Comparison of ENCODE assay signal across 18 cellular contexts in the genomic region with DNA sequence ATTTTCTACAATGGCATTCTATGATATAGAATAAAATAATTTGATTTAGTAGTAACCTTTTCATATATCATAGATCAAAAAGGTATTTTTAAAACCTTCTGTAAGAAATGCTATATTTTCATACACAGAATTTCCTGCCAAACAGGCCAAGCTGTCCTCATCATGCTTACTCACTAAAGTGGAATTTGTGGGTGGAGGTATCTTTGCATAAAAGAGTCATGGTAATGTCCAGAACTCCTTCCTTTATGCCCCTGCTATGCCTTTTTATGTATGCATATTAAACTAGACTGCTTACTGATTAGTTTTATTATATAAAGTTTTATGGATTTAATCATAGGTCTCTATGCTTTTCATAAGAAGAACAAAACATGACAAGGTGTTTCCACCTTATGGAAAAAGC. TPM values are rescaled to one million over a fixed set of nuclear protein-coding genes. Genes with fewer than 3 reads are reported as not detected.
A peak's percentile ranks its signal among the peaks of the same experiment; 100 is the strongest.
DNase-seq lines count a peak whose midpoint lies in the region; ATAC-seq, FAIRE-seq and TF ChIP-seq lines count a peak whose summit lies in the region.
"Had no signal": no experiment of that assay in that cellular context is flagged by ENCODE, and none has a peak within 500 bp of the region (broad histone marks: within the 10 kb centered on the region; RNA-seq: fewer than 3 reads in every experiment).

No MANE protein-coding gene starts in this region.

- H3K4me1 ChIP-seq in astrocyte (ENCODE audit: insufficient read depth, low read length) (peaks cover 10% of the 10 kb centered on the region), foreskin keratinocyte (peaks cover 14% of the 10 kb centered on the region), vagina (no peaks in the 10 kb centered on the region)
- H3K4me1 ChIP-seq: psoas muscle had no signal

- H3K27me3 Mint-ChIP-seq in astrocyte (ENCODE audit: low read depth, unreplicated experiment), result no peaks in the 10 kb centered on the region
- no peaks in the 10 kb centered on the region for H3K27me3 Mint-ChIP-seq in natural killer cell treated with Interleukin-12 subunit alpha and Interleukin-12 subunit beta and Interleukin-15 and Interleukin-18, amount 100 ng/mL, for 72 hours

- H3K36me3 Mint-ChIP-seq in astrocyte (ENCODE audit: low read depth, unreplicated experiment), result no peaks in the 10 kb centered on the region
- H3K36me3 Mint-ChIP-seq in natural killer cell treated with Interleukin-12 subunit alpha and Interleukin-12 subunit beta and Interleukin-15 and Interleukin-18, amount 100 ng/mL, for 72 hours, result no peaks in the 10 kb centered on the region

- H3K27me3 ChIP-seq in astrocyte (ENCODE audit: insufficient read depth, low read length) (no peaks in the 10 kb centered on the region), foreskin keratinocyte (no peaks in the 10 kb centered on the region), vagina (no peaks in the 10 kb centered on the region)

- no peaks in the 10 kb centered on the region for H4K20me1 ChIP-seq in astrocyte (ENCODE audit: insufficient read depth, low read length)

- peaks cover 23% of the 10 kb centered on the region for H3K4me1 Mint-ChIP-seq in astrocyte (ENCODE audit: low read depth, unreplicated experiment)
- H3K4me1 Mint-ChIP-seq in natural killer cell treated with Interleukin-12 subunit alpha and Interleukin-12 subunit beta and Interleukin-15 and Interleukin-18, amount 100 ng/mL, for 72 hours (ENCODE audit: low read depth in 2 of 2), result no peaks in the 10 kb centered on the region

- no peak overlapping the region for H3K9ac ChIP-seq in astrocyte (ENCODE audit: low read length)

- no peak overlapping the region for H3K4me3 Mint-ChIP-seq in astrocyte (ENCODE audit: unreplicated experiment)
- H3K4me3 Mint-ChIP-seq in natural killer cell treated with Interleukin-12 subunit alpha and Interleukin-12 subunit beta and Interleukin-15 and Interleukin-18, amount 100 ng/mL, for 72 hours, result no peak overlapping the region

- H3K79me2 ChIP-seq in astrocyte (ENCODE audit: insufficient read depth, low read length), result no peaks in the 10 kb centered on the region

- FAIRE-seq in astrocyte (lab: Jason Lieb, UNC), result peak; percentile 9
- FAIRE-seq: GM12891 had no signal

- H3K4me3 ChIP-seq in astrocyte (ENCODE audit: insufficient read depth, low read depth, low read length) (no peak overlapping the region), vagina (no peak overlapping the region)
- H3K4me3 ChIP-seq: psoas muscle, thoracic aorta had no signal

- intact Hi-C loops in vagina (cut with DNase I), result no loop called here

- H3K36me3 ChIP-seq in astrocyte (ENCODE audit: insufficient read depth, low read length) (no peaks in the 10 kb centered on the region), vagina (no peaks in the 10 kb centered on the region)
- H3K36me3 ChIP-seq: thoracic aorta had no signal

- H3K27ac ChIP-seq in astrocyte (ENCODE audit: low read depth, low read length) (peak overlapping the region; percentile 72), foreskin keratinocyte (no peak overlapping the region), vagina (no peak overlapping the region)
- H3K27ac ChIP-seq: psoas muscle, thoracic aorta had no signal

- H3K4me2 ChIP-seq in astrocyte (ENCODE audit: low read length), result no peak overlapping the region

- in situ Hi-C loops in ACHN (cut with HindIII; ENCODE audit: low pct_ligation_motif_present, low pct_unique_long_range_greater_than_20kb, low sequenced_read_pairs), result no loop called here

- ATAC-seq in foreskin keratinocyte, result peak; percentile 72
- no peak for ATAC-seq in natural killer cell treated with Interleukin-12 subunit alpha and Interleukin-12 subunit beta and Interleukin-15 and Interleukin-18, amount 100 ng/mL, for 72 hours
- ATAC-seq: Panc1, psoas muscle had no signal

- TF ChIP-seq CTCF in astrocyte (IDR thresholded peaks at IDR 0.05; ENCODE audit: insufficient read depth, low read depth, low read length) (no peak), foreskin keratinocyte (conservative IDR thresholded peaks at IDR 0.05) (no peak), vagina (IDR thresholded peaks at IDR 0.05) (no peak)

- H3K9me3 Mint-ChIP-seq in astrocyte (ENCODE audit: unreplicated experiment), result no peaks in the 10 kb centered on the region
- no peaks in the 10 kb centered on the region for H3K9me3 Mint-ChIP-seq in natural killer cell treated with Interleukin-12 subunit alpha and Interleukin-12 subunit beta and Interleukin-15 and Interleukin-18, amount 100 ng/mL, for 72 hours

- no peak for TF ChIP-seq POLR2A in vagina (IDR thresholded peaks at IDR 0.05)

- peak overlapping the region; percentile 59 for H3K27ac Mint-ChIP-seq in astrocyte (ENCODE audit: unreplicated experiment)
- no peak overlapping the region for H3K27ac Mint-ChIP-seq in natural killer cell treated with Interleukin-12 subunit alpha and Interleukin-12 subunit beta and Interleukin-15 and Interleukin-18, amount 100 ng/mL, for 72 hours

- H3K9me3 ChIP-seq in astrocyte (ENCODE audit: insufficient read depth, low read depth, low read length) (no peaks in the 10 kb centered on the region), vagina (no peaks in the 10 kb centered on the region)
- H3K9me3 ChIP-seq: psoas muscle, thoracic aorta had no signal

- DNase-seq in ACHN (peak; percentile 17), HS-5 (ENCODE audit: low read depth) (peak; percentile 26), astrocyte (ENCODE audit: low read depth) (peak; percentile 73), foreskin keratinocyte (peak; percentile 40 to 73), NCI-H2081 (lab: John Stamatoyannopoulos, UW) (no peak), DMS114 treated with DMSO at 0.1 percent for 48 hours (lab: John Stamatoyannopoulos, UW; ENCODE audit: unreplicated experiment) (no peak), vagina (ENCODE audit: extremely low spot score in 2 of 2) (no peak)
- no peak for DNase-seq in natural killer cell treated with Interleukin-12 subunit alpha and Interleukin-12 subunit beta and Interleukin-15 and Interleukin-18, amount 100 ng/mL, for 72 hours (ENCODE audit: low spot score)
- DNase-seq: activated CD4-positive, alpha-beta T cell treated with anti-CD3 and anti-CD28 coated beads for 48 hours; DMS79 treated with DMSO at 0.1 percent for 48 hours; glutamatergic neuron; NCI-H1092 treated with DMSO at 0.1 percent for 48 hours; NCI-H524; psoas muscle; T-helper 2 cell had no signal

- H2AFZ ChIP-seq in astrocyte (ENCODE audit: low read depth, low read length), result no peak overlapping the region

RNA-seq across cellular contexts. Expression of a gene that starts 27.5 kb away (rescaled TPM):
- 104 and 105 TPM in 2 replicates for total RNA-seq in astrocyte
- 85.2 and 98.1 TPM in 2 replicates for total RNA-seq in foreskin keratinocyte
- 26.7 and 28.9 TPM in 2 replicates for polyA plus RNA-seq in foreskin keratinocyte
- total RNA-seq in natural killer cell treated with Interleukin-12 subunit alpha and Interleukin-12 subunit beta and Interleukin-15 and Interleukin-18, amount 100 ng/mL, for 72 hours, result 10 to 100 TPM; 72.6 to 74.3 TPM
- total RNA-seq in vagina, result 116 TPM

Comparison
In these comparisons a context has a peak if more than half of its experiments do, and no peak if none do; other contexts are left out.
1. DNase-seq: peak in ACHN (single experiment), HS-5 (single experiment), astrocyte (single experiment) and foreskin keratinocyte (2 of 2); none in natural killer cell treated with Interleukin-12 subunit alpha and Interleukin-12 subunit beta and Interleukin-15 and Interleukin-18, amount 100 ng/mL, for 72 hours (single experiment), NCI-H2081 (0 of 2), DMS114 treated with DMSO at 0.1 percent for 48 hours (single experiment) and vagina (0 of 2).